Comparison of ENCODE assay signal across 16 cellular contexts in the genomic region with DNA sequence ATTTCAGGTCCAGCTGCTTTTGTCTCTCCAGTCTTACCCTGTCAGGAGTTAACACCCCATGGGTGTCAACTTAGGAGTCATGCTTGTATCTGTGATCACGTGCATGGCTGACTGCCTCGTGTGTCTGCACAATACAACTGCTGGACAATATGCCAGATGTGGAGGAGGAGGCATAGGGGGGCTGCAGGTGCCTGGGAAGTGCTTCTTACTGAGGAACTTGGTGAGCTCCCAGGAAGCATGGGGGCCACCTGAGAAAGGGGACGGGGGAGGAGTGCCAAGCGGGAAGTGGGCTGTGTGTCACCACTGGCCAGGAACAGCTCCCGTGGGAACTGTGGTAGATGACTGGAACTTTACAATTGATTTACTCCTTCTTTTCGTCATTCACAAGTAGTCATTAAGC.
"Had no signal": no experiment of that assay in that cellular context is flagged by ENCODE, and none has a peak within 500 bp of the region (broad histone marks: within the 10 kb centered on the region; RNA-seq: fewer than 3 reads in every experiment).

No MANE protein-coding gene starts in this region.

- H3K27ac Mint-ChIP-seq: activated CD4-positive, alpha-beta T cell treated with anti-CD3 and anti-CD28 coated beads for 36 hours; activated CD8-positive, alpha-beta T cell treated with anti-CD3 and anti-CD28 coated beads, Interleukin-2, amount 10 ng/mL, durations not matched to agents 7 days and 5 days; activated naive CD4-positive, alpha-beta T cell treated with anti-CD3 and anti-CD28 coated beads, Interleukin-2, amount 50 U/mL, for 72 hours had no signal

- H3K4me3 Mint-ChIP-seq: activated CD4-positive, alpha-beta T cell treated with anti-CD3 and anti-CD28 coated beads for 36 hours; activated CD8-positive, alpha-beta T cell treated with anti-CD3 and anti-CD28 coated beads, Interleukin-2, amount 10 ng/mL, durations not matched to agents 7 days and 5 days had no signal

- ATAC-seq: activated CD4-positive, alpha-beta T cell treated with anti-CD3 and anti-CD28 coated beads for 36 hours; activated CD8-positive, alpha-beta T cell treated with anti-CD3 and anti-CD28 coated beads, Interleukin-2, amount 10 ng/mL, durations not matched to agents 7 days and 5 days; activated naive CD4-positive, alpha-beta T cell treated with anti-CD3 and anti-CD28 coated beads, Interleukin-2, amount 50 U/mL, for 72 hours; lower lobe of right lung had no signal

- H3K27ac ChIP-seq: colonic mucosa, esophagus muscularis mucosa, lower lobe of right lung, ovary, thoracic aorta, VCaP had no signal

- H3K36me3 ChIP-seq: colonic mucosa, esophagus muscularis mucosa, lower lobe of right lung, ovary, thoracic aorta had no signal

- H3K4me1 ChIP-seq: colonic mucosa had no signal

- H3K9me3 ChIP-seq: colonic mucosa, esophagus muscularis mucosa, lower lobe of right lung, ovary, thoracic aorta had no signal

- H3K4me3 ChIP-seq: colonic mucosa, esophagus muscularis mucosa, lower lobe of right lung, ovary, thoracic aorta had no signal

- DNase-seq: activated CD4-positive, alpha-beta T cell treated with anti-CD3 and anti-CD28 coated beads for 36 hours; activated CD8-positive, alpha-beta memory T cell treated with anti-CD3 and anti-CD28 coated beads, Interleukin-2, amount 50 U/mL, for 4 hours; activated CD8-positive, alpha-beta T cell treated with anti-CD3 and anti-CD28 coated beads, Interleukin-2, amount 10 ng/mL, durations not matched to agents 7 days and 5 days; activated gamma-delta T cell; activated T-cell treated with anti-CD3 and anti-CD28 coated beads, Interleukin-2, amount 50 U/mL, for 48 hours; central memory CD4-positive, alpha-beta T cell; colonic mucosa; lower lobe of right lung; midbrain; ovary; stimulated activated CD4-positive, alpha-beta T cell treated with anti-CD3 and anti-CD28 coated beads, Interleukin-1b, Interleukin-23, amount 100 ng/mL, for 48 hours; T-helper 9 cell had no signal

- H3K27me3 ChIP-seq: colonic mucosa, esophagus muscularis mucosa, ovary had no signal
